Comparison of ENCODE assay signal across 8 cellular contexts in genomic region chr17:48626470-48627241, GRCh38. TPM values are rescaled to one million over a fixed set of nuclear protein-coding genes. Genes with fewer than 3 reads are reported as not detected.
A peak's percentile ranks its signal among the peaks of the same experiment; 100 is the strongest.
DNase-seq lines count a peak whose midpoint lies in the region; ATAC-seq and TF ChIP-seq lines count a peak whose summit lies in the region.

No MANE protein-coding gene starts in this region.

- TF ChIP-seq POLR2A in suprapubic skin (IDR thresholded peaks at IDR 0.05): no peak

- H3K27me3 ChIP-seq in kidney epithelial cell (ENCODE audit: control insufficient read depth, insufficient read depth, low read length) (no peaks in the 10 kb centered on the region), suprapubic skin (peaks cover 100% of the 10 kb centered on the region)

- H3K36me3 Mint-ChIP-seq in IgD-negative memory B cell: no peaks in the 10 kb centered on the region

- peaks cover 61% of the 10 kb centered on the region for H3K27me3 Mint-ChIP-seq in IgD-negative memory B cell

- peaks cover 0 to 4% (median 0%) of the 10 kb centered on the region in 3 donors for H3K9me3 Mint-ChIP-seq in IgD-negative memory B cell

- H3K36me3 ChIP-seq in kidney epithelial cell (ENCODE audit: control insufficient read depth, insufficient read depth, low read length) (no peaks in the 10 kb centered on the region), suprapubic skin (no peaks in the 10 kb centered on the region)

- peak overlapping the region in 2 of 3 donors; percentile 71 to 74 for H3K27ac Mint-ChIP-seq in IgD-negative memory B cell

- H3K4me1 Mint-ChIP-seq in IgD-negative memory B cell: peaks cover 0 to 5% (median 5%) of the 10 kb centered on the region in 3 donors

- peak overlapping the region; percentile 88 for H3K4me3 ChIP-seq in kidney epithelial cell (ENCODE audit: low read depth, low read length)
- H3K4me3 ChIP-seq in suprapubic skin: peak overlapping the region; percentile 53

- ATAC-seq in GM18858 (IDR thresholded peaks at IDR 0.05; ENCODE audit: unreplicated experiment): no peak

- H3K4me1 ChIP-seq in suprapubic skin: peaks cover 25% of the 10 kb centered on the region

- 10% methylated on average over 21 of the region's 38 CpGs for WGBS in suprapubic skin

- H3K9me3 ChIP-seq in suprapubic skin: no peaks in the 10 kb centered on the region

- TF ChIP-seq EP300 in suprapubic skin (IDR thresholded peaks at IDR 0.05): no peak

- TF ChIP-seq CTCF in kidney epithelial cell (IDR thresholded peaks at IDR 0.05; ENCODE audit: insufficient read depth, low read length, poor library complexity, severe bottlenecking) (no peak), suprapubic skin (IDR thresholded peaks at IDR 0.05) (no peak)

- peak overlapping the region; percentile 63 to 85 (median 79) for H3K4me3 Mint-ChIP-seq in IgD-negative memory B cell

- no peak overlapping the region for H3K27ac ChIP-seq in suprapubic skin

- peak; percentile 71 for DNase-seq in AG08395 (ENCODE audit: low spot score)
- DNase-seq in activated CD8-positive, alpha-beta memory T cell treated with anti-CD3 and anti-CD28 coated beads for 4 hours (ENCODE audit: low read depth in 2 of 2): peak; percentile 34 to 39
- peak; percentile 83 for DNase-seq in kidney epithelial cell (ENCODE audit: low read depth)
- no peak for DNase-seq in suprapubic skin (ENCODE audit: low spot score in 2 of 2)
- no peak for DNase-seq in NCI-H446 (lab: John Stamatoyannopoulos, UW)
- DNase-seq in AML-193 (lab: John Stamatoyannopoulos, UW): no peak

RNA-seq across cellular contexts. Expression of gene HOXB9, which starts 0.5 kb away (rescaled TPM):
- not detected for polyA plus RNA-seq in IgD-negative memory B cell
- 70.1 and 77.0 TPM in 2 replicates for total RNA-seq in kidney epithelial cell
- total RNA-seq in suprapubic skin: under 1 TPM in 2 of 4 donors, not detected in 2; 0.23 to 0.42 TPM

RNA-seq across cellular contexts. Expression of gene HOXB8, which starts 11.6 kb away (rescaled TPM):
- polyA plus RNA-seq in IgD-negative memory B cell: not detected
- total RNA-seq in kidney epithelial cell (7.2 and 7.5 TPM in 2 replicates), suprapubic skin (not detected)

RNA-seq across cellular contexts. Expression of gene HOXB7, which starts 15.8 kb away (rescaled TPM):
- not detected for polyA plus RNA-seq in IgD-negative memory B cell
- total RNA-seq in kidney epithelial cell (26.3 and 27.2 TPM in 2 replicates), suprapubic skin (1 to 10 TPM in 3 of 4 donors, under 1 TPM in 1; 0.95 to 3.6 (median 2.4) TPM)

RNA-seq across cellular contexts. Expression of gene HOXB6, which starts 21.9 kb away (rescaled TPM):
- not detected for polyA plus RNA-seq in IgD-negative memory B cell
- 29.8 and 30.7 TPM in 2 replicates for total RNA-seq in kidney epithelial cell
- 1 to 10 TPM in 2 of 4 donors, under 1 TPM in 1, not detected in 1; 0.39 to 4.5 (median 1.3) TPM for total RNA-seq in suprapubic skin

RNA-seq across cellular contexts. Expression of gene HOXB5, which starts 33.1 kb away (rescaled TPM):
- not detected for polyA plus RNA-seq in IgD-negative memory B cell
- total RNA-seq in kidney epithelial cell: 3.6 and 3.8 TPM in 2 replicates
- under 1 TPM in 2 of 4 donors, not detected in 2; 0.72 to 0.80 TPM for total RNA-seq in suprapubic skin

Comparison
In these comparisons a context has a peak if more than half of its experiments do, and no peak if none do; other contexts are left out.
1. DNase-seq: peak in AG08395 (single experiment), activated CD8-positive, alpha-beta memory T cell treated with anti-CD3 and anti-CD28 coated beads for 4 hours (2 of 2) and kidney epithelial cell (single experiment); none in suprapubic skin (0 of 2), NCI-H446 (0 of 2) and AML-193 (0 of 2).
2. RNA of gene HOXB9, which starts 0.5 kb away (total RNA-seq): 70.1 to 77.0 TPM in kidney epithelial cell; 0.23 to 0.42 TPM in suprapubic skin; every median in the first group is over 10 times any median in the second.